In genomic region chr22:45491841-45492240, GRCh38 we compare ENCODE assay signal across 14 cellular contexts. TPM values are rescaled to one million over a fixed set of nuclear protein-coding genes. Genes with fewer than 3 reads are reported as not detected.
A peak's percentile ranks its signal among the peaks of the same experiment; 100 is the strongest.
DNase-seq lines count a peak whose midpoint lies in the region; ATAC-seq and TF ChIP-seq lines count a peak whose summit lies in the region.
"Had no signal": no experiment of that assay in that cellular context is flagged by ENCODE, and none has a peak within 500 bp of the region (broad histone marks: within the 10 kb centered on the region; RNA-seq: fewer than 3 reads in every experiment).

No MANE protein-coding gene starts in this region.

- peaks cover 28% of the 10 kb centered on the region for H3K4me1 Mint-ChIP-seq in nephron
- H3K4me1 Mint-ChIP-seq: B cell had no signal

- H3K27me3 Mint-ChIP-seq in nephron (ENCODE audit: low read depth) = peaks cover 9% of the 10 kb centered on the region

- H3K27ac Mint-ChIP-seq in nephron = peak overlapping the region in 2 of 3 experiments; percentile 38 to 95
- H3K27ac Mint-ChIP-seq: B cell; CD4-positive, alpha-beta T cell had no signal

- DNase-seq in EL (peak; percentile 40), astrocyte of the hippocampus (ENCODE audit: low read depth, low spot score) (peak; percentile 37), upper lobe of right lung (peak; percentile 1)
- DNase-seq: C1 segment of cervical spinal cord; CD4-positive, alpha-beta T cell; DMS79; GDM1; IMR-90 had no signal

- no peak overlapping the region for H3K4me3 Mint-ChIP-seq in nephron
- H3K4me3 Mint-ChIP-seq: B cell; CD4-positive, alpha-beta T cell had no signal

- no peaks in the 10 kb centered on the region for H3K4me1 ChIP-seq in upper lobe of right lung
- H3K4me1 ChIP-seq: HAP-1 had no signal

- H3K27ac ChIP-seq in upper lobe of right lung = no peak overlapping the region

- peaks cover 4% of the 10 kb centered on the region for H3K27me3 ChIP-seq in upper lobe of right lung

- TF ChIP-seq CTCF in nephron (IDR thresholded peaks at IDR 0.05; ENCODE audit: unreplicated experiment in 3 of 3) = no peak
- no peak for TF ChIP-seq CTCF in upper lobe of right lung (IDR thresholded peaks at IDR 0.05)

- peaks cover 28% of the 10 kb centered on the region for H3K9me3 Mint-ChIP-seq in nephron
- H3K9me3 Mint-ChIP-seq: CD4-positive, alpha-beta T cell had no signal

- no peak overlapping the region for H3K4me3 ChIP-seq in upper lobe of right lung
- H3K4me3 ChIP-seq: HAP-1 had no signal

- ATAC-seq in upper lobe of right lung (no peak), HG02884 (IDR thresholded peaks at IDR 0.05; ENCODE audit: unreplicated experiment) (no peak), HG02623 (IDR thresholded peaks at IDR 0.05; ENCODE audit: unreplicated experiment) (no peak), GM18520 (IDR thresholded peaks at IDR 0.05; ENCODE audit: unreplicated experiment) (no peak)

- H3K36me3 Mint-ChIP-seq in nephron (ENCODE audit: low read depth) = peaks cover under 1% of the 10 kb centered on the region

- no peaks in the 10 kb centered on the region for H3K9me3 ChIP-seq in upper lobe of right lung

- intact Hi-C loops in upper lobe of right lung (cut with DNase I) = no loop called here

- H3K36me3 ChIP-seq in upper lobe of right lung = no peaks in the 10 kb centered on the region
- H3K36me3 ChIP-seq: HAP-1 had no signal

RNA-seq across cellular contexts. Expression of gene FBLN1, which starts 10.8 kb away (rescaled TPM):
- total RNA-seq in upper lobe of right lung = 272 TPM
- total RNA-seq: B cell; CD4-positive, alpha-beta T cell had no signal
